ENCODE assay signal across 8 cellular contexts in genomic region chr4:152535236-152535902, GRCh38. TPM values are rescaled to one million over a fixed set of nuclear protein-coding genes. Genes with fewer than 3 reads are reported as not detected.
DNase-seq lines count a peak whose midpoint lies in the region; ATAC-seq and TF ChIP-seq lines count a peak whose summit lies in the region.

No MANE protein-coding gene starts in this region.

- TF ChIP-seq CTCF in dorsolateral prefrontal cortex (IDR thresholded peaks at IDR 0.05 in 54 of 56, conservative IDR thresholded peaks at IDR 0.05 in 2 of 56; ENCODE audit: low read depth in 1 of 56, partially characterized antibody in 56 of 56), result no peak
- no peak for TF ChIP-seq CTCF in GM10248 (IDR thresholded peaks at IDR 0.05; ENCODE audit: control extremely low read depth, extremely low read depth, low read depth, missing control alignments)

- CTCF ChIA-PET in GM10248 (lab: Yijun Ruan, JAX), result interaction anchor here (1.0 to 6.8 kb wide), 8 partner anchors 9 to 102 kb away, joined by 3 to 61 read pairs (median 5); no protein-coding TSS in a partner anchor

- peaks cover 6 to 9% of the 10 kb centered on the region in 2 donors for H3K36me3 ChIP-seq in mucosa of rectum (ENCODE audit: control insufficient read depth in 2 of 2, insufficient read depth in 2 of 2, low read length in 2 of 2)

- peak; percentile 13 for ATAC-seq in HG02938 (IDR thresholded peaks at IDR 0.05; ENCODE audit: unreplicated experiment)

- peak overlapping the region; percentile 68 to 86 for H3K9ac ChIP-seq in mucosa of rectum (ENCODE audit: low read depth in 1 of 2, low read length in 2 of 2)

- DNase-seq in NCI-H2227 (lab: John Stamatoyannopoulos, UW; ENCODE audit: unreplicated experiment), result peak; percentile 26
- no peak for DNase-seq in NCI-H2227 treated with DMSO at 0.1 percent for 48 hours (lab: John Stamatoyannopoulos, UW)
- DNase-seq in T follicular helper cell (ENCODE audit: low read depth), result peak; percentile 20
- peak in 1 of 10 donors; percentile 15 for DNase-seq in dorsolateral prefrontal cortex
- no peak for DNase-seq in midbrain (lab: John Stamatoyannopoulos, UW)
- DNase-seq in GM10248 (ENCODE audit: extremely low spot score), result no peak

- H3K27me3 ChIP-seq in dorsolateral prefrontal cortex (no peaks in the 10 kb centered on the region), mucosa of rectum (ENCODE audit: control insufficient read depth in 2 of 2, insufficient read depth in 2 of 2, low read length in 2 of 2) (no peaks in the 10 kb centered on the region)

- H3K27ac ChIP-seq in dorsolateral prefrontal cortex, result peak overlapping the region; percentile 33 to 96 (median 85)
- H3K27ac ChIP-seq in mucosa of rectum (ENCODE audit: low read depth in 2 of 2, low read length in 2 of 2), result peak overlapping the region; percentile 97 to 99

- peaks cover 13 to 19% of the 10 kb centered on the region in 2 donors for H3K4me1 ChIP-seq in mucosa of rectum (ENCODE audit: control insufficient read depth in 2 of 2, insufficient read depth in 2 of 2, low read length in 2 of 2)

- POLR2A ChIA-PET in GM10248 (lab: Yijun Ruan, JAX), result interaction anchor here (0.6 to 2.6 kb wide), 3 partner anchors 9 to 19 kb away, joined by 3 to 9 read pairs (median 7); no protein-coding TSS in a partner anchor

- no peaks in the 10 kb centered on the region for H3K9me3 ChIP-seq in mucosa of rectum (ENCODE audit: control insufficient read depth in 2 of 2, low read length in 2 of 2)

- H3K4me3 ChIP-seq in dorsolateral prefrontal cortex (peak overlapping the region; percentile 70 to 100 (median 98)), mucosa of rectum (ENCODE audit: low read length in 2 of 2) (peak overlapping the region; percentile 74 to 87)

- intact Hi-C loops in dorsolateral prefrontal cortex (cut with DNase I), result loop anchor here (5.0 to 10.0 kb wide), 2 partner anchors 239 to 247 kb away; partner anchors contain the start of genes ARFIP1 (in 1 of the 2) and TIGD4 (in 1 of the 2)

RNA-seq across cellular contexts. Expression of gene FBXW7, which starts 0.5 kb away (rescaled TPM):
- 100 to 1,000 TPM; 126 to 372 (median 279) TPM for total RNA-seq in dorsolateral prefrontal cortex

Comparison
In these comparisons a context has a peak if more than half of its experiments do, and no peak if none do; other contexts are left out.
1. DNase-seq: peak in NCI-H2227 (single experiment) and T follicular helper cell (single experiment); none in NCI-H2227 treated with DMSO at 0.1 percent for 48 hours (single experiment), midbrain (single experiment) and GM10248 (single experiment).